13 cellular contexts compared by ENCODE assay signal in the genomic region with DNA sequence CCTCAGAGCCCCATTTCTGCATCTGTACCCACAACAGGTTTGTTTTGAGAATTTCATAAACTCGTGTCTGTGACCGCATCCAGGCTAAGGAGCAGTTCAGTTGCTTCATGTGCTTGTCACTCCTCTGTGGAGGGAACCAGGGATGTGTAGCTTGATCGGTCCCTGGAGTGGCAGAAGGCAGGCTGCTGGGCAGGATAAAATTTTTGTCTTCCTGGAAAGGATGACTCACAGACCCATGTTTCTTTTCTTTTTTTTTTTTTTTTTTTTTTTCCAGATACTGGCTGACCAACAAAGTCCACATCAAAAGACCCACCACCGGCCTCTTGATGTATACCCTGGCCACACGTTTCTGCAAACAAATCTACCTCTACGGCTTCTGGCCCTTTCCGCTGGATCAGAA.
"Had no signal": no experiment of that assay in that cellular context is flagged by ENCODE, and none has a peak within 500 bp of the region (broad histone marks: within the 10 kb centered on the region; RNA-seq: fewer than 3 reads in every experiment).

No MANE protein-coding gene starts in this region.

- FAIRE-seq: islet of Langerhans had no signal

- H3K4me1 ChIP-seq: foreskin keratinocyte, left ventricle myocardium inferior, testis had no signal

- H3K36me3 ChIP-seq: left ventricle myocardium inferior, ovary had no signal

- H3K27me3 ChIP-seq: dorsolateral prefrontal cortex, foreskin keratinocyte, ovary, testis had no signal

- H3K4me3 ChIP-seq: dorsolateral prefrontal cortex, left ventricle myocardium inferior, ovary, testis had no signal

- H3K27ac ChIP-seq: dorsolateral prefrontal cortex, foreskin keratinocyte, left ventricle myocardium inferior, ovary, testis had no signal

- DNase-seq: activated CD4-positive, alpha-beta memory T cell treated with anti-CD3 and anti-CD28 coated beads for 36 hours; activated CD4-positive, alpha-beta T cell treated with anti-CD3 and anti-CD28 coated beads for 1 hour; activated gamma-delta T cell; activated naive CD8-positive, alpha-beta T cell treated with anti-CD3 and anti-CD28 coated beads for 36 hours; activated T-cell treated with anti-CD3 and anti-CD28 coated beads, Interleukin-2, amount 50 U/mL, for 48 hours; dorsolateral prefrontal cortex; foreskin keratinocyte; left ventricle myocardium inferior; ovary; stimulated activated CD4-positive, alpha-beta T cell treated with anti-CD3 and anti-CD28 coated beads, Interleukin-15, amount 100 ng/mL, for 24 hours; stimulated activated CD4-positive, alpha-beta T cell treated with anti-CD3 and anti-CD28 coated beads, Interleukin-4, amount 100 ng/mL, for 24 hours; testis had no signal

- H3K9me3 ChIP-seq: left ventricle myocardium inferior, ovary, testis had no signal
